8 cellular contexts compared by ENCODE assay signal in the genomic region with DNA sequence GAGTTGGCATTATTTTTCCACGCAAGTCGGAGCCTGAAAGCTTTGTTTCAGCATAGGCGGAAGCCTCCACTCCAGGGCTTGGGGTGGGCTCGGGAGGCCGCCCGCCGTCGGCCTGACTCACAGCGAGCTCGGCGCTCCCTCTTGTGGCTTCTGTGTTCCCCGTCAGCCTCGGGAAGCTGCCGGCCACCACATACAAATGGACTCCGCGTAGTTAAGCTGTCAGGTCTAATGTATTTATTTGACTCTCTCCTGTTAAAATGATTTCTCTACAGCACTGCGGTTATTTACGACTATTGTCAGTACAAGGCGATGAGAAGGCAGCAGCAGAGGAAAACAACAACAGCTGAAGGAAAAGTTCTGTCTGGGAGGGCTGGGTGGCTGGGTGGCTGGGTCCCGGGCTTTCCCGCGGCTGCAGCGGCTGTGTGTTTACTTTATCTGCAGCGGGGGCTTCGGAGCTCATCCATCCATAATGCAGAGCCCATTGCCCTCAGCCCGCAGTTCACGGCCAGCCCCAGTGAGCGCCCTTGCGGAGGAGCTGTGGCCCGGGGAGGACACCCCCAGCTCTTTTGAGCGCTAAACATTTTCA.
DNase-seq lines count a peak whose midpoint lies in the region; ATAC-seq and TF ChIP-seq lines count a peak whose summit lies in the region.

No MANE protein-coding gene starts in this region.

- H3K27ac Mint-ChIP-seq in Calu3 (ENCODE audit: unreplicated experiment) = no peak overlapping the region

- H3K36me3 Mint-ChIP-seq in Calu3 (ENCODE audit: insufficient read depth, unreplicated experiment) = no peaks in the 10 kb centered on the region

- peak; percentile 55 for DNase-seq in Calu3
- peak; percentile 63 for DNase-seq in HK-2 (ENCODE audit: unreplicated experiment)
- DNase-seq in NCI-H82 treated with DMSO at 0.1 percent for 48 hours (lab: John Stamatoyannopoulos, UW; ENCODE audit: unreplicated experiment) = peak; percentile 61
- DNase-seq in cerebellum (ENCODE audit: low spot score) = peak; percentile 66
- DNase-seq in left colon = peak in 1 of 2 donors; percentile 65
- peak; percentile 7 for DNase-seq in stimulated activated CD4-positive, alpha-beta T cell treated with anti-CD3 and anti-CD28 coated beads, Interleukin-4, amount 100 ng/mL, for 1 hour

- H3K4me3 Mint-ChIP-seq in Calu3 (ENCODE audit: low read depth, unreplicated experiment) = no peak overlapping the region

- H3K4me1 Mint-ChIP-seq in Calu3 (ENCODE audit: low read depth, unreplicated experiment) = no peaks in the 10 kb centered on the region

- H3K27me3 Mint-ChIP-seq in Calu3 (ENCODE audit: unreplicated experiment) = peaks cover 91% of the 10 kb centered on the region

- peak; percentile 83 for ATAC-seq in GM19395 (IDR thresholded peaks at IDR 0.05; ENCODE audit: unreplicated experiment)
- peak; percentile 79 for ATAC-seq in left colon
- ATAC-seq in GM18520 (IDR thresholded peaks at IDR 0.05; ENCODE audit: unreplicated experiment) = no peak

- TF ChIP-seq CTCF in Calu3 (IDR thresholded peaks at IDR 0.05; ENCODE audit: unreplicated experiment) = peak; percentile 58

- BruUV-seq in Calu3 (replicated peaks; lab: Mats Ljungman, UMichigan) = no TSS peak

- intact Hi-C loops in Calu3 (cut with micrococcal nuclease; ENCODE audit: unreplicated experiment) (loop anchor here (1.0 kb wide), 1 partner anchor 554 kb away; no protein-coding TSS in a partner anchor), left colon (cut with DNase I, micrococcal nuclease) (no loop called here)

- CTCF ChIA-PET in Calu3 (lab: Charles Lee) = interaction anchor here (0.6 to 1.4 kb wide), 10 partner anchors 9 to 558 kb away, joined by 3 to 11 read pairs (median 4); no protein-coding TSS in a partner anchor

- H3K9me3 Mint-ChIP-seq in Calu3 (ENCODE audit: low read depth, unreplicated experiment) = no peaks in the 10 kb centered on the region
